In the genomic region with DNA sequence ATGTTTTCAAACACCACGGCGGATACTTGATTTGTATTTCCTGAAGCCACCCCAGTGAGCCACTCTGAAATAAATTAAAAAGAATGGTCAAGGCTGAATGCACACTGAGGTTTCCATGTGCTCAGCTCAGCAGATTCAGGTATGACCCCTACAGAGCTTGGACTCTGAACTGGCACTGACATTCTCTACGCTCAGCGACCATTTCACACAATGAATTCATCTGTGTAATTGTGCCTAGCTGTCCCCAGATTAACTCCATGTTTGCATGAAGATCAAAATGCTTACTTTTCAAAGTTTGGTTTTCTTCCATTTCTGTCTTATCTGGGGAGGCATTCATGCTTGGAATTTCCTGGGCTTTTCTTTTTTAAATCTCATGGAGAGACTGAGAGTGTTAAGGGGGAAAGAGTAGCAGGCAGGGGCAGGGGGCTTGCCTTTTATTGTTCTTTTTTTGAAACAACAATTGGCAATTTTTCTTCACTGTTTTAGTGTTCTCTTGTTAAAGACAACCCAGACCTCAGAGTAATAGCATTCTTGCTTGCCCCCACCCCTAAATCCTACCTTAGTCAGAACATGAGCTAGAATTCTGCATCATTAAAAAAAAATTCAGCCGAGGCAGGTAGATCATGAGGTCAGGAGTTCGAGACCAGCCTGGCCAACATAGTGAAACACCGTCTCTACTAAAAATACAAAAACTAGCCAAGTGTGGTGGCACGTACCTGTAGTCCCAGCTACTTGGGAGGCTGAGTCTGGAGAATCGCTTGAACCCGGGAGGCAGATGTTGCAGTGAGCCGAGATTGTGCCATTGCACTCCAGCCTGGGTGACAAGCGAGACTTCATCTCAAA, we compare ENCODE assay signal across 1 cellular context.
TF ChIP-seq lines count a peak whose summit lies in the region.

No MANE protein-coding gene starts in this region.

TF ChIP-seq in HepG2, 621 proteins besides CTCF, POLR2A, EP300 and RAD21 (continued from another document and continues in another):
- TF ChIP-seq ZNF543 (CRISPR knock-in tag; IDR thresholded peaks at IDR 0.05), result peak; percentile 53; the same call in 1 of the 2 replicates
- no peak for TF ChIP-seq TOPORS (CRISPR knock-in tag; IDR thresholded peaks at IDR 0.05)
- TF ChIP-seq, protein P1, sequence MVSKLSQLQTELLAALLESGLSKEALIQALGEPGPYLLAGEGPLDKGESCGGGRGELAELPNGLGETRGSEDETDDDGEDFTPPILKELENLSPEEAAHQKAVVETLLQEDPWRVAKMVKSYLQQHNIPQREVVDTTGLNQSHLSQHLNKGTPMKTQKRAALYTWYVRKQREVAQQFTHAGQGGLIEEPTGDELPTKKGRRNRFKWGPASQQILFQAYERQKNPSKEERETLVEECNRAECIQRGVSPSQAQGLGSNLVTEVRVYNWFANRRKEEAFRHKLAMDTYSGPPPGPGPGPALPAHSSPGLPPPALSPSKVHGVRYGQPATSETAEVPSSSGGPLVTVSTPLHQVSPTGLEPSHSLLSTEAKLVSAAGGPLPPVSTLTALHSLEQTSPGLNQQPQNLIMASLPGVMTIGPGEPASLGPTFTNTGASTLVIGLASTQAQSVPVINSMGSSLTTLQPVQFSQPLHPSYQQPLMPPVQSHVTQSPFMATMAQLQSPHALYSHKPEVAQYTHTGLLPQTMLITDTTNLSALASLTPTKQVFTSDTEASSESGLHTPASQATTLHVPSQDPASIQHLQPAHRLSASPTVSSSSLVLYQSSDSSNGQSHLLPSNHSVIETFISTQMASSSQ (IDR thresholded peaks at IDR 0.05; ENCODE audit: low read depth), result no peak
- TF ChIP-seq, protein P1 (CRISPR knock-in tag; IDR thresholded peaks at IDR 0.05; ENCODE audit: borderline replicate concordance), result peak; percentile 40; the same call in 1 of the 2 replicates
- 0 out of 2 replicates have a peak, but pooled peaks have one; percentile 33 for TF ChIP-seq HMG20B (CRISPR knock-in tag; conservative IDR thresholded peaks at IDR 0.05)
- peak; percentile 51; the same call in 1 of the 2 replicates for TF ChIP-seq ADNP (CRISPR knock-in tag; IDR thresholded peaks at IDR 0.05)
- TF ChIP-seq ZNF292 (CRISPR knock-in tag; IDR thresholded peaks at IDR 0.05; ENCODE audit: borderline replicate concordance, low read depth), result peak; percentile 34; the same call in 1 of the 2 replicates
- TF ChIP-seq TEAD3 (CRISPR knock-in tag; optimal IDR thresholded peaks at IDR 0.05; ENCODE audit: borderline replicate concordance), result peak; percentile 83
- no peak for TF ChIP-seq RAD51 (IDR thresholded peaks at IDR 0.05; ENCODE audit: borderline replicate concordance)
- TF ChIP-seq CREM (IDR thresholded peaks at IDR 0.05), result peak; percentile 75
- TF ChIP-seq CREM (CRISPR knock-in tag; IDR thresholded peaks at IDR 0.05), result no peak
- TF ChIP-seq HOXD1 (CRISPR knock-in tag; IDR thresholded peaks at IDR 0.05), result peak; percentile 53; the same call in 1 of the 2 replicates
- peak; percentile 94 for TF ChIP-seq ZNF644 (CRISPR knock-in tag; IDR thresholded peaks at IDR 0.05; ENCODE audit: low read depth)
- TF ChIP-seq SOX6 (IDR thresholded peaks at IDR 0.05), result no peak
- TF ChIP-seq SOX6 (CRISPR knock-in tag; IDR thresholded peaks at IDR 0.05), result peak; percentile 85
- TF ChIP-seq FOXA3 (CRISPR knock-in tag; IDR thresholded peaks at IDR 0.05), result peak; percentile 71; the same call in 1 of the 2 replicates
- TF ChIP-seq FOXP1 (IDR thresholded peaks at IDR 0.05), result no peak
- peak; percentile 37; the same call in 1 of the 2 replicates for TF ChIP-seq FOXP1 (CRISPR knock-in tag; IDR thresholded peaks at IDR 0.05)
- TF ChIP-seq ZNF143 (CRISPR knock-in tag; IDR thresholded peaks at IDR 0.05), result 0 out of 2 replicates have a peak, but pooled peaks have one; percentile 23
- TF ChIP-seq, protein P2, sequence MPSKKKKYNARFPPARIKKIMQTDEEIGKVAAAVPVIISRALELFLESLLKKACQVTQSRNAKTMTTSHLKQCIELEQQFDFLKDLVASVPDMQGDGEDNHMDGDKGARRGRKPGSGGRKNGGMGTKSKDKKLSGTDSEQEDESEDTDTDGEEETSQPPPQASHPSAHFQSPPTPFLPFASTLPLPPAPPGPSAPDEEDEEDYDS (CRISPR knock-in tag; IDR thresholded peaks at IDR 0.05), result peak; percentile 28; the same call in 1 of the 2 replicates
- no peak for TF ChIP-seq NCOA5 (CRISPR knock-in tag; IDR thresholded peaks at IDR 0.05)
- TF ChIP-seq KDM6A (CRISPR knock-in tag; IDR thresholded peaks at IDR 0.05; ENCODE audit: low read depth), result peak; percentile 75; the same call in 1 of the 2 replicates
- TF ChIP-seq U2AF1 (optimal IDR thresholded peaks at IDR 0.05; ENCODE audit: low read depth, low read length), result peak; percentile 34
- TF ChIP-seq ZNF629 (CRISPR knock-in tag; conservative IDR thresholded peaks at IDR 0.05), result peak; percentile 17
- peak; percentile 90 for TF ChIP-seq SOX5 (CRISPR knock-in tag; IDR thresholded peaks at IDR 0.05; ENCODE audit: borderline replicate concordance)
- peak; percentile 54; the same call in 1 of the 2 replicates for TF ChIP-seq MAFG (CRISPR knock-in tag; IDR thresholded peaks at IDR 0.05)
- no peak for TF ChIP-seq SP5 (CRISPR knock-in tag; IDR thresholded peaks at IDR 0.05; ENCODE audit: borderline replicate concordance, low read depth)
- no peak for TF ChIP-seq ZNF350 (CRISPR knock-in tag; IDR thresholded peaks at IDR 0.05; ENCODE audit: borderline replicate concordance, low read depth)
- TF ChIP-seq THAP11 (CRISPR knock-in tag; IDR thresholded peaks at IDR 0.05), result peak; percentile 56
- TF ChIP-seq, protein P3, sequence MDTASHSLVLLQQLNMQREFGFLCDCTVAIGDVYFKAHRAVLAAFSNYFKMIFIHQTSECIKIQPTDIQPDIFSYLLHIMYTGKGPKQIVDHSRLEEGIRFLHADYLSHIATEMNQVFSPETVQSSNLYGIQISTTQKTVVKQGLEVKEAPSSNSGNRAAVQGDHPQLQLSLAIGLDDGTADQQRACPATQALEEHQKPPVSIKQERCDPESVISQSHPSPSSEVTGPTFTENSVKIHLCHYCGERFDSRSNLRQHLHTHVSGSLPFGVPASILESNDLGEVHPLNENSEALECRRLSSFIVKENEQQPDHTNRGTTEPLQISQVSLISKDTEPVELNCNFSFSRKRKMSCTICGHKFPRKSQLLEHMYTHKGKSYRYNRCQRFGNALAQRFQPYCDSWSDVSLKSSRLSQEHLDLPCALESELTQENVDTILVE (CRISPR knock-in tag; IDR thresholded peaks at IDR 0.05), result no peak; the same call in 1 of the 2 replicates
- no peak for TF ChIP-seq ZNF598 (CRISPR knock-in tag; IDR thresholded peaks at IDR 0.05; ENCODE audit: borderline replicate concordance)
- TF ChIP-seq SMAD3 (CRISPR knock-in tag; IDR thresholded peaks at IDR 0.05), result 0 out of 2 replicates have a peak, but pooled peaks have one; percentile 31
- TF ChIP-seq PHF5A (CRISPR knock-in tag; IDR thresholded peaks at IDR 0.05; ENCODE audit: low read depth, unreplicated experiment), result peak; percentile 80
- no peak for TF ChIP-seq ZNF274 (CRISPR knock-in tag; IDR thresholded peaks at IDR 0.05)
- TF ChIP-seq, protein P4, sequence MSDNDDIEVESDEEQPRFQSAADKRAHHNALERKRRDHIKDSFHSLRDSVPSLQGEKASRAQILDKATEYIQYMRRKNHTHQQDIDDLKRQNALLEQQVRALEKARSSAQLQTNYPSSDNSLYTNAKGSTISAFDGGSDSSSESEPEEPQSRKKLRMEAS (IDR thresholded peaks at IDR 0.05), result peak; percentile 89
- TF ChIP-seq PPARG (CRISPR knock-in tag; conservative IDR thresholded peaks at IDR 0.05), result peak; percentile 60; the same call in 1 of the 2 replicates
- TF ChIP-seq, protein P5, sequence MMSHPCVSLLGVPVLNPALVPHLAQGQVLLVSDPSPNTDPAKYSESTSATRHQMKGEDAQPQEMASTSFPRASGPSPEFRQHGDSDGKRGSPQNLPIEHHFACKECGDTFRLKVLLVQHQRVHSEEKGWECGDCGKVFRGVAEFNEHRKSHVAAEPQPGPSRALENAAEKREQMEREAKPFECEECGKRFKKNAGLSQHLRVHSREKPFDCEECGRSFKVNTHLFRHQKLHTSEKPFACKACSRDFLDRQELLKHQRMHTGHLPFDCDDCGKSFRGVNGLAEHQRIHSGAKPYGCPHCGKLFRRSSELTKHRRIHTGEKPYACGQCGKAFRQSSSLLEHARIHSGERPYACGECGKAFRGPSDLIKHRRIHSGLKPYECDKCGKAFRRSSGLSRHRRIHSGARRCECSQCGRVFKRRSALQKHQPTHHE (CRISPR knock-in tag; IDR thresholded peaks at IDR 0.05; ENCODE audit: borderline replicate concordance), result no peak
- TF ChIP-seq, protein P6, sequence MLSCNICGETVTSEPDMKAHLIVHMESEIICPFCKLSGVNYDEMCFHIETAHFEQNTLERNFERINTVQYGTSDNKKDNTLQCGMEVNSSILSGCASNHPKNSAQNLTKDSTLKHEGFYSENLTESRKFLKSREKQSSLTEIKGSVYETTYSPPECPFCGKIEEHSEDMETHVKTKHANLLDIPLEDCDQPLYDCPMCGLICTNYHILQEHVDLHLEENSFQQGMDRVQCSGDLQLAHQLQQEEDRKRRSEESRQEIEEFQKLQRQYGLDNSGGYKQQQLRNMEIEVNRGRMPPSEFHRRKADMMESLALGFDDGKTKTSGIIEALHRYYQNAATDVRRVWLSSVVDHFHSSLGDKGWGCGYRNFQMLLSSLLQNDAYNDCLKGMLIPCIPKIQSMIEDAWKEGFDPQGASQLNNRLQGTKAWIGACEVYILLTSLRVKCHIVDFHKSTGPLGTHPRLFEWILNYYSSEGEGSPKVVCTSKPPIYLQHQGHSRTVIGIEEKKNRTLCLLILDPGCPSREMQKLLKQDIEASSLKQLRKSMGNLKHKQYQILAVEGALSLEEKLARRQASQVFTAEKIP (CRISPR knock-in tag; IDR thresholded peaks at IDR 0.05; ENCODE audit: borderline replicate concordance), result no peak
- peak; percentile 69; the same call in 1 of the 2 replicates for TF ChIP-seq MIXL1 (CRISPR knock-in tag; IDR thresholded peaks at IDR 0.05)
- TF ChIP-seq, protein P7, sequence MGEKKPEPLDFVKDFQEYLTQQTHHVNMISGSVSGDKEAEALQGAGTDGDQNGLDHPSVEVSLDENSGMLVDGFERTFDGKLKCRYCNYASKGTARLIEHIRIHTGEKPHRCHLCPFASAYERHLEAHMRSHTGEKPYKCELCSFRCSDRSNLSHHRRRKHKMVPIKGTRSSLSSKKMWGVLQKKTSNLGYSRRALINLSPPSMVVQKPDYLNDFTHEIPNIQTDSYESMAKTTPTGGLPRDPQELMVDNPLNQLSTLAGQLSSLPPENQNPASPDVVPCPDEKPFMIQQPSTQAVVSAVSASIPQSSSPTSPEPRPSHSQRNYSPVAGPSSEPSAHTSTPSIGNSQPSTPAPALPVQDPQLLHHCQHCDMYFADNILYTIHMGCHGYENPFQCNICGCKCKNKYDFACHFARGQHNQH (CRISPR knock-in tag; IDR thresholded peaks at IDR 0.05), result peak; percentile 38; the same call in 1 of the 2 replicates
- no peak for TF ChIP-seq PREB (CRISPR knock-in tag; IDR thresholded peaks at IDR 0.05)
- peak; percentile 66; the same call in 1 of the 2 replicates for TF ChIP-seq DPF2 (CRISPR knock-in tag; IDR thresholded peaks at IDR 0.05; ENCODE audit: borderline replicate concordance, low read depth)
- 0 out of 2 replicates have a peak, but pooled peaks have one; percentile 35 for TF ChIP-seq NFKBIZ (CRISPR knock-in tag; IDR thresholded peaks at IDR 0.05)
- TF ChIP-seq, protein P8, sequence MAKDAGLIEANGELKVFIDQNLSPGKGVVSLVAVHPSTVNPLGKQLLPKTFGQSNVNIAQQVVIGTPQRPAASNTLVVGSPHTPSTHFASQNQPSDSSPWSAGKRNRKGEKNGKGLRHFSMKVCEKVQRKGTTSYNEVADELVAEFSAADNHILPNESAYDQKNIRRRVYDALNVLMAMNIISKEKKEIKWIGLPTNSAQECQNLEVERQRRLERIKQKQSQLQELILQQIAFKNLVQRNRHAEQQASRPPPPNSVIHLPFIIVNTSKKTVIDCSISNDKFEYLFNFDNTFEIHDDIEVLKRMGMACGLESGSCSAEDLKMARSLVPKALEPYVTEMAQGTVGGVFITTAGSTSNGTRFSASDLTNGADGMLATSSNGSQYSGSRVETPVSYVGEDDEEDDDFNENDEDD (CRISPR knock-in tag; IDR thresholded peaks at IDR 0.05; ENCODE audit: borderline replicate concordance), result peak; percentile 51; the same call in 1 of the 2 replicates
- peak; percentile 73 for TF ChIP-seq ZMYM3 (CRISPR knock-in tag; IDR thresholded peaks at IDR 0.05)
- peak; percentile 60; the same call in 1 of the 2 replicates for TF ChIP-seq TCF7 (IDR thresholded peaks at IDR 0.05; ENCODE audit: low read depth)
- TF ChIP-seq ZNF564 (CRISPR knock-in tag; IDR thresholded peaks at IDR 0.05), result no peak
- TF ChIP-seq YY1 (IDR thresholded peaks at IDR 0.05; ENCODE audit: insufficient read depth, insufficient replicate concordance, low read depth, low read length), result peak; percentile 37
- 0 out of 2 replicates have a peak, but pooled peaks have one; percentile 53 for TF ChIP-seq ZMAT3 (CRISPR knock-in tag; conservative IDR thresholded peaks at IDR 0.05)
- TF ChIP-seq ZNF331 (CRISPR knock-in tag; IDR thresholded peaks at IDR 0.05), result peak; percentile 89
- no peak for TF ChIP-seq TARDBP (CRISPR knock-in tag; IDR thresholded peaks at IDR 0.05)
- TF ChIP-seq FOSL2 (CRISPR knock-in tag; IDR thresholded peaks at IDR 0.05), result peak; percentile 61
- TF ChIP-seq FOXJ3 (CRISPR knock-in tag; IDR thresholded peaks at IDR 0.05; ENCODE audit: borderline replicate concordance), result peak; percentile 65; the same call in 1 of the 2 replicates
- no peak for TF ChIP-seq NONO (IDR thresholded peaks at IDR 0.05)
- TF ChIP-seq NONO (CRISPR knock-in tag; conservative IDR thresholded peaks at IDR 0.05), result 0 out of 2 replicates have a peak, but pooled peaks have one; percentile 30
- no peak for TF ChIP-seq TOE1 (CRISPR knock-in tag; IDR thresholded peaks at IDR 0.05)
- TF ChIP-seq NPAS2 (CRISPR knock-in tag; IDR thresholded peaks at IDR 0.05; ENCODE audit: borderline replicate concordance), result no peak
